In the genomic region with DNA sequence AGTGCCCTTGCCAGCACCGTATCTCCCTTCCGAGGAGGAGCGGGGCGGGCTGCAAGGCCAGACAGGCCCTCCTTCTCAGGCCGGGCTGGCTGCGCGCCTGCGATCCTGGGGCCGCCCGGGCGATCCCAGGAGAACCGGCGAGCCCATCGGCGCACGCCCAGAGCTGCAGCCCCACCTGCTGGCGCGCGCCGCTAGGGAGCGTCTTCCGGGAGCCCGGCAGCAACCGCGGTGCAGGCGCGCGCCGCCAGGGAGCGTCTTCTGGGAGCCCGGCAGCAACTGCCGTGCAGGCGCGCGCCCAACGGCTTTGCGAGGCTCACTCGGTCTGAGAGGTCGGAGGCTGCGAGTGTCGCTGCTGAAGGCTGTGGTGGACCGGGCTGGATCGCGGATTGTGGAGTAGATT, we compare ENCODE assay signal across 8 cellular contexts.
DNase-seq lines count a peak whose midpoint lies in the region; ATAC-seq and TF ChIP-seq lines count a peak whose summit lies in the region.
"Not testable (repeated sequence)": the region's sequence is repeated elsewhere in the genome, so short reads cannot be mapped to it uniquely, and the experiment has no call there.

No MANE protein-coding gene starts in this region.

- WGBS in esophagus muscularis mucosa = no CpG with 5 or more reads among the region's 44 CpGs

- H3K9me3 ChIP-seq in CD4-positive, alpha-beta T cell (ENCODE audit: control insufficient read depth, low read length); esophagus muscularis mucosa: not testable (repeated sequence)

- TF ChIP-seq CTCF in CD4-positive, alpha-beta T cell (IDR thresholded peaks at IDR 0.05) = not testable (repeated sequence)
- TF ChIP-seq CTCF in esophagus muscularis mucosa (IDR thresholded peaks at IDR 0.05) (peak; percentile 30 to 39 (median 31)), neural crest cell (conservative IDR thresholded peaks at IDR 0.05) (peak; percentile 55)

- not testable (repeated sequence) for H3K27me3 ChIP-seq in CD4-positive, alpha-beta T cell (ENCODE audit: control insufficient read depth, insufficient read depth, low read length); esophagus muscularis mucosa

- DNase-seq in CD4-positive, alpha-beta T cell = peak; percentile 5 to 84 (median 68)
- DNase-seq in T-cell (peak in 33 of 34 experiments; percentile 5 to 82 (median 63)), neural crest cell (ENCODE audit: low read depth, low spot score) (peak; percentile 87)
- DNase-seq in activated T-helper 1 cell treated with anti-CD3 and anti-CD28 coated beads, Interleukin-12 subunit alpha, Interleukin-12 subunit beta, Interleukin-2, Interleukin-4 antibody, amounts not matched to agents 30 ng/mL and 10 ng/mL and 1 ng/mL, durations not matched to agents 14 hours and 24 hours and 36 hours (ENCODE audit: low spot score) = peak; percentile 82
- DNase-seq in esophagus muscularis mucosa (ENCODE audit: extremely low spot score) = not testable (repeated sequence)
- DNase-seq in stimulated activated CD8-positive, alpha-beta memory T cell treated with anti-CD3 and anti-CD28 coated beads, Interleukin-2, amount 100 ng/mL, for 1 hour (ENCODE audit: low read depth in 2 of 2) = peak; percentile 46 to 60

- peak overlapping the region in 3 of 4 donors; percentile 39 to 51 (median 41) for H3K4me3 ChIP-seq in esophagus muscularis mucosa

- POLR2A ChIA-PET in CD4-positive, alpha-beta T cell (lab: Charles Lee); T-cell (lab: Charles Lee): not testable (repeated sequence)

- H3K27me3 Mint-ChIP-seq in CD4-positive, alpha-beta T cell; T-cell; activated T-helper 1 cell treated with anti-CD3 and anti-CD28 coated beads, Interleukin-12 subunit alpha, Interleukin-12 subunit beta, Interleukin-2, Interleukin-4 antibody, amounts not matched to agents 30 ng/mL and 10 ng/mL and 1 ng/mL, durations not matched to agents 14 hours and 24 hours and 36 hours (ENCODE audit: insufficient read depth); neural crest cell (ENCODE audit: low read depth): not testable (repeated sequence)

- not testable (repeated sequence) for H3K4me1 Mint-ChIP-seq in CD4-positive, alpha-beta T cell (ENCODE audit: low read depth); T-cell; activated T-helper 1 cell treated with anti-CD3 and anti-CD28 coated beads, Interleukin-12 subunit alpha, Interleukin-12 subunit beta, Interleukin-2, Interleukin-4 antibody, amounts not matched to agents 30 ng/mL and 10 ng/mL and 1 ng/mL, durations not matched to agents 14 hours and 24 hours and 36 hours (ENCODE audit: low read depth); neural crest cell

- H3K36me3 ChIP-seq in esophagus muscularis mucosa = not testable (repeated sequence)

- not testable (repeated sequence) for H3K27ac Mint-ChIP-seq in CD4-positive, alpha-beta T cell; T-cell; activated T-helper 1 cell treated with anti-CD3 and anti-CD28 coated beads, Interleukin-12 subunit alpha, Interleukin-12 subunit beta, Interleukin-2, Interleukin-4 antibody, amounts not matched to agents 30 ng/mL and 10 ng/mL and 1 ng/mL, durations not matched to agents 14 hours and 24 hours and 36 hours; neural crest cell (ENCODE audit: unreplicated experiment)

- not testable (repeated sequence) for TF ChIP-seq EP300 in esophagus muscularis mucosa (IDR thresholded peaks at IDR 0.05)

- ATAC-seq in CD4-positive, alpha-beta T cell (ENCODE audit: poor library complexity) = peak; percentile 92
- ATAC-seq in GM19455 (IDR thresholded peaks at IDR 0.05; ENCODE audit: unreplicated experiment) = peak; percentile 100
- peak; percentile 100 for ATAC-seq in HG03025 (IDR thresholded peaks at IDR 0.05; ENCODE audit: low FRiP score, unreplicated experiment)
- ATAC-seq in T-cell (replicated peaks in 1 of 4) = peak; percentile 98 to 100 (median 100)

- CTCF ChIA-PET in CD4-positive, alpha-beta T cell (lab: Charles Lee); T-cell (lab: Charles Lee): not testable (repeated sequence)

- H3K9me3 Mint-ChIP-seq in CD4-positive, alpha-beta T cell; T-cell; activated T-helper 1 cell treated with anti-CD3 and anti-CD28 coated beads, Interleukin-12 subunit alpha, Interleukin-12 subunit beta, Interleukin-2, Interleukin-4 antibody, amounts not matched to agents 30 ng/mL and 10 ng/mL and 1 ng/mL, durations not matched to agents 14 hours and 24 hours and 36 hours; neural crest cell: not testable (repeated sequence)

- not testable (repeated sequence) for TF ChIP-seq POLR2A in esophagus muscularis mucosa (IDR thresholded peaks at IDR 0.05; ENCODE audit: low read depth)

- intact Hi-C loops in CD4-positive, alpha-beta T cell (cut with DNase I, micrococcal nuclease); activated T-helper 1 cell treated with anti-CD3 and anti-CD28 coated beads, Interleukin-12 subunit alpha, Interleukin-12 subunit beta, Interleukin-2, Interleukin-4 antibody, amounts not matched to agents 30 ng/mL and 10 ng/mL and 1 ng/mL, durations not matched to agents 14 hours and 24 hours and 36 hours (cut with micrococcal nuclease); esophagus muscularis mucosa (cut with DNase I): not testable (repeated sequence)

- not testable (repeated sequence) for H3K4me1 ChIP-seq in esophagus muscularis mucosa

- H3K36me3 Mint-ChIP-seq in CD4-positive, alpha-beta T cell (ENCODE audit: low read depth); T-cell; activated T-helper 1 cell treated with anti-CD3 and anti-CD28 coated beads, Interleukin-12 subunit alpha, Interleukin-12 subunit beta, Interleukin-2, Interleukin-4 antibody, amounts not matched to agents 30 ng/mL and 10 ng/mL and 1 ng/mL, durations not matched to agents 14 hours and 24 hours and 36 hours (ENCODE audit: low read depth); neural crest cell (ENCODE audit: low read depth): not testable (repeated sequence)

- H3K4me3 Mint-ChIP-seq in CD4-positive, alpha-beta T cell; neural crest cell: not testable (repeated sequence)
- H3K4me3 Mint-ChIP-seq in T-cell = peak overlapping the region in 2 of 3 donors; percentile 21 to 51
- peak overlapping the region; percentile 7 for H3K4me3 Mint-ChIP-seq in activated T-helper 1 cell treated with anti-CD3 and anti-CD28 coated beads, Interleukin-12 subunit alpha, Interleukin-12 subunit beta, Interleukin-2, Interleukin-4 antibody, amounts not matched to agents 30 ng/mL and 10 ng/mL and 1 ng/mL, durations not matched to agents 14 hours and 24 hours and 36 hours

- H3K27ac ChIP-seq in CD4-positive, alpha-beta T cell (ENCODE audit: low read depth, low read length); esophagus muscularis mucosa (replicated peaks in 1 of 4): not testable (repeated sequence)
